ENCODE assay signal across 16 cellular contexts in the genomic region with DNA sequence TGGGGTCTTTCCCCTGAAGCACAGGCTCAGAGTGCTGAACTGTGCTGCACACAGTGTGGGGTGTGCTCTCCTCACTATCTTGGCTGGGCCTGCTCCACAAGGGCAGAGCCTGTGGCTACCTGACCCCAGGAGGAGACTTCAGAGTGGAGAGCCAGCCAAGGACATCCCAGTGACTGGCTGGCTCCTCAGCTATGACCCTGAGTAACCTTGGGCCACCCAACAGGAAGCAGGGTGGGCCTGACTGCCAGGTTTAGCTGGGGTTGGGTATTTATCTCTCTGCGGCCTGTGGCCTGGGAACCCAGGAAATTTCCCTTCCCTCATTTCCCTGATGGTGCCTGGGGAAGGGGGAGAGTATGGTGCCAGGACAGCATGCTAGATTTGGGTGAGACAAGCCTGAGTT. TPM values are rescaled to one million over a fixed set of nuclear protein-coding genes. Genes with fewer than 3 reads are reported as not detected.
DNase-seq lines count a peak whose midpoint lies in the region; ATAC-seq, FAIRE-seq and TF ChIP-seq lines count a peak whose summit lies in the region.
"Had no signal": no experiment of that assay in that cellular context is flagged by ENCODE, and none has a peak within 500 bp of the region (broad histone marks: within the 10 kb centered on the region; RNA-seq: fewer than 3 reads in every experiment).

No MANE protein-coding gene starts in this region.

- peak overlapping the region; percentile 57 for H3K18ac ChIP-seq in neuronal stem cell (ENCODE audit: low read length)

- H3K27me3 ChIP-seq in GM12878 (replicated peaks in 1 of 2; ENCODE audit: control insufficient read depth in 2 of 2, insufficient read depth in 2 of 2, low read length in 1 of 2) = no peaks in the 10 kb centered on the region
- no peaks in the 10 kb centered on the region for H3K27me3 ChIP-seq in neuronal stem cell (ENCODE audit: control insufficient read depth in 3 of 3, insufficient read depth in 3 of 3, low read depth in 1 of 3, low read length in 3 of 3)

- no peak overlapping the region for H2BK5ac ChIP-seq in neuronal stem cell (ENCODE audit: low read length)

- H3K4me3 Mint-ChIP-seq in activated CD4-positive, alpha-beta T cell treated with anti-CD3 and anti-CD28 coated beads, Interleukin-2, amount 10 ng/mL, durations not matched to agents 24 days and 14 days = no peak overlapping the region
- H3K4me3 Mint-ChIP-seq: H9 had no signal

- H4K20me1 ChIP-seq in GM12878 (ENCODE audit: control insufficient read depth, insufficient read depth) = no peaks in the 10 kb centered on the region

- peak overlapping the region; percentile 71 for H2BK15ac ChIP-seq in neuronal stem cell (ENCODE audit: low read length)

- FAIRE-seq in GM12878 (lab: Jason Lieb, UNC) = no peak
- FAIRE-seq: TTC549 had no signal

- H3K23ac ChIP-seq in neuronal stem cell (ENCODE audit: low read depth, low read length, poor library complexity) = no peak overlapping the region

- no peaks in the 10 kb centered on the region for H3K9me3 ChIP-seq in KOPT-K1 (ENCODE audit: insufficient read depth, low read length, poor library complexity, severe bottlenecking)
- no peaks in the 10 kb centered on the region for H3K9me3 ChIP-seq in GM12878 (replicated peaks; ENCODE audit: control insufficient read depth, insufficient read depth, low read length)
- no peaks in the 10 kb centered on the region for H3K9me3 ChIP-seq in neuronal stem cell (replicated peaks in 1 of 2; ENCODE audit: control insufficient read depth in 2 of 2, insufficient read depth in 1 of 2, low read depth in 1 of 2, low read length in 2 of 2)
- H3K9me3 ChIP-seq: lower lobe of right lung, neutrophil had no signal

- no peak overlapping the region for H3K14ac ChIP-seq in neuronal stem cell (ENCODE audit: low read length)

- H2BK120ac ChIP-seq in neuronal stem cell (ENCODE audit: low read depth, low read length) = peak overlapping the region; percentile 85

- no peak for TF ChIP-seq CTCF in GM12878 (IDR thresholded peaks at IDR 0.05 in 2 of 3, conservative IDR thresholded peaks at IDR 0.05 in 1 of 3; ENCODE audit: control insufficient read depth in 2 of 3, extremely low read depth in 1 of 3, insufficient read depth in 1 of 3, low read depth in 3 of 3, low read length in 3 of 3)

- TF ChIP-seq EP300 in GM12878 (IDR thresholded peaks at IDR 0.05; ENCODE audit: borderline replicate concordance in 1 of 2, control insufficient read depth in 1 of 2, low read depth in 2 of 2, low read length in 2 of 2) = no peak

- TF ChIP-seq RAD21 in GM12878 (IDR thresholded peaks at IDR 0.05; ENCODE audit: insufficient read depth, low read depth, low read length) = no peak

- H3K36me3 Mint-ChIP-seq in activated CD4-positive, alpha-beta T cell treated with anti-CD3 and anti-CD28 coated beads, Interleukin-2, amount 10 ng/mL, durations not matched to agents 24 days and 14 days (ENCODE audit: low read depth) = peaks cover 8% of the 10 kb centered on the region

- H3K4me3 ChIP-seq in GM12878 = no peak overlapping the region; the same call in 1 of the 2 replicates
- no peak overlapping the region for H3K4me3 ChIP-seq in neuronal stem cell (ENCODE audit: low read length in 2 of 2)
- H3K4me3 ChIP-seq: lower lobe of right lung had no signal

- H3K27me3 Mint-ChIP-seq in activated CD4-positive, alpha-beta T cell treated with anti-CD3 and anti-CD28 coated beads, Interleukin-2, amount 10 ng/mL, durations not matched to agents 24 days and 14 days = no peaks in the 10 kb centered on the region

- H3K79me2 ChIP-seq in GM12878 (ENCODE audit: control insufficient read depth, insufficient read depth, low read length) = peaks cover 23% of the 10 kb centered on the region

- H3K4me1 ChIP-seq in GM12878 (ENCODE audit: control insufficient read depth, insufficient read depth, low read length) (peaks cover 45% of the 10 kb centered on the region), neuronal stem cell (ENCODE audit: control insufficient read depth in 2 of 2, insufficient read depth in 1 of 2, low read depth in 1 of 2, low read length in 2 of 2) (peaks cover 15 to 17% of the 10 kb centered on the region in 2 donors)

- in situ Hi-C loops in GM12878 (cut with MboI) = no loop called here

- peak overlapping the region; percentile 8 for H3K4ac ChIP-seq in neuronal stem cell (ENCODE audit: low read length)

- H3K4me2 ChIP-seq in GM12878 (ENCODE audit: control insufficient read depth, insufficient read depth) (peak overlapping the region; percentile 27; the same call in 1 of the 2 replicates), neuronal stem cell (ENCODE audit: insufficient read depth, low read length, poor library complexity, severe bottlenecking) (no peak overlapping the region)

- H3K9me3 Mint-ChIP-seq in activated CD4-positive, alpha-beta T cell treated with anti-CD3 and anti-CD28 coated beads, Interleukin-2, amount 10 ng/mL, durations not matched to agents 24 days and 14 days = no peaks in the 10 kb centered on the region
- H3K9me3 Mint-ChIP-seq: H9 had no signal

- H3K27ac ChIP-seq in KOPT-K1 (ENCODE audit: low read depth, low read length, poor library complexity, severe bottlenecking) (peak overlapping the region; percentile 38), GM12878 (ENCODE audit: control insufficient read depth, insufficient read depth) (peak overlapping the region; percentile 79), neuronal stem cell (replicated peaks; ENCODE audit: low read length) (no peak overlapping the region)
- H3K27ac ChIP-seq: lower lobe of right lung, neutrophil had no signal

- H3K36me3 ChIP-seq in KOPT-K1 (ENCODE audit: insufficient read depth, low read length) = no peaks in the 10 kb centered on the region
- no peaks in the 10 kb centered on the region for H3K36me3 ChIP-seq in GM12878 (ENCODE audit: control insufficient read depth in 2 of 2, insufficient read depth in 2 of 2, low read length in 1 of 2)
- peaks cover 0 to 2% of the 10 kb centered on the region in 2 donors for H3K36me3 ChIP-seq in neuronal stem cell (replicated peaks in 1 of 2; ENCODE audit: control insufficient read depth in 2 of 2, insufficient read depth in 2 of 2, low read length in 2 of 2)
- H3K36me3 ChIP-seq: lower lobe of right lung, neutrophil had no signal

- DNase-seq in activated CD4-positive, alpha-beta T cell treated with anti-CD3 and anti-CD28 coated beads, Interleukin-2, amount 10 ng/mL, durations not matched to agents 24 days and 14 days = peak; percentile 58
- no peak for DNase-seq in activated CD4-positive, alpha-beta T cell treated with anti-CD3 and anti-CD28 coated beads, Interleukin-2, amount 50 U/mL, for 48 hours
- DNase-seq in GM12878 (ENCODE audit: low read depth, low spot score) = no peak
- DNase-seq in neuronal stem cell (ENCODE audit: low spot score) = no peak
- DNase-seq in NCI-H2029 (lab: John Stamatoyannopoulos, UW) = no peak
- no peak for DNase-seq in DMS53 treated with DMSO at 0.1 percent for 48 hours (lab: John Stamatoyannopoulos, UW; ENCODE audit: unreplicated experiment)
- DNase-seq: activated CD8-positive, alpha-beta memory T cell treated with anti-CD3 and anti-CD28 coated beads, Interleukin-2, amount 50 U/mL, for 4 hours; aorta; cortex of kidney; H9; lower lobe of right lung; NCI-H187 had no signal

- SMC1A ChIA-PET in GM12878 (lab: Charles Lee; ENCODE audit: uncharacterized antibody, unreplicated experiment) = interaction anchor here (0.9 to 3.7 kb wide), 3 partner anchors 9 to 51 kb away, joined by 4 to 20 read pairs (median 5); no protein-coding TSS in a partner anchor

- H4K8ac ChIP-seq in neuronal stem cell (ENCODE audit: low read depth, low read length) = no peak overlapping the region

- H2AFZ ChIP-seq in GM12878 (ENCODE audit: control insufficient read depth, low read depth, low read length) (no peak overlapping the region), neuronal stem cell (ENCODE audit: low read length) (no peak overlapping the region)

- H3K9ac ChIP-seq in GM12878 (ENCODE audit: control insufficient read depth, insufficient read depth, low read length) (no peak overlapping the region), neuronal stem cell (ENCODE audit: low read depth, low read length, poor library complexity) (no peak overlapping the region)

- intact Hi-C loops in activated CD4-positive, alpha-beta T cell treated with anti-CD3 and anti-CD28 coated beads, Interleukin-2, amount 10 ng/mL, durations not matched to agents 24 days and 14 days (cut with micrococcal nuclease) = no loop called here
- intact Hi-C loops in GM12878 (cut with micrococcal nuclease; ENCODE audit: unreplicated experiment) = no loop called here

- RAD21 ChIA-PET in GM12878 (lab: Charles Lee; ENCODE audit: unreplicated experiment) = interaction anchor here (1.9 kb wide), 1 partner anchor 28 kb away, joined by 5 read pairs; no protein-coding TSS in a partner anchor

- CTCF ChIA-PET in GM12878 (lab: Yijun Ruan, JAX) = interaction anchor here (1.5 to 7.8 kb wide), 4 partner anchors 11 to 51 kb away, joined by 3 to 63 read pairs (median 14); no protein-coding TSS in a partner anchor

- H2BK12ac ChIP-seq in neuronal stem cell (ENCODE audit: low read length) = peak overlapping the region; percentile 47

- peak overlapping the region; percentile 15 for H3K27ac Mint-ChIP-seq in activated CD4-positive, alpha-beta T cell treated with anti-CD3 and anti-CD28 coated beads, Interleukin-2, amount 10 ng/mL, durations not matched to agents 24 days and 14 days

- POLR2A ChIA-PET in GM12878 (lab: Charles Lee) = interaction anchor here (0.6 to 4.6 kb wide), 4 partner anchors 12 to 558 kb away, joined by 3 to 22 read pairs (median 6); a partner anchor contains a TSS

- WGBS in GM12878 (ENCODE audit: insufficient coverage, insufficient replicate concordance, low lambda C conversion rate, missing lambda C conversion rate) = 65% methylated on average over 1 of the region's 1 CpG
- no CpG with 5 or more reads among the region's 1 CpG for WGBS in neuronal stem cell (ENCODE audit: extremely low coverage in 2 of 2, insufficient read length in 2 of 2, insufficient replicate concordance in 1 of 2), 2 donors

- no peak for TF ChIP-seq POLR2A in GM12878 (IDR thresholded peaks at IDR 0.05; ENCODE audit: low read depth, low read length)

- no TSS peak for BruUV-seq in GM12878 (replicated peaks; lab: Mats Ljungman, UMichigan)

- ATAC-seq in GM12878 (no peak), GM21360 (IDR thresholded peaks at IDR 0.05; ENCODE audit: unreplicated experiment) (no peak)
- ATAC-seq: lower lobe of right lung had no signal

- peak overlapping the region; percentile 39 for H4K91ac ChIP-seq in neuronal stem cell (ENCODE audit: low read depth, low read length, poor library complexity)

- no peaks in the 10 kb centered on the region for H3K79me1 ChIP-seq in neuronal stem cell (ENCODE audit: low read depth, low read length)

- peak overlapping the region; percentile 43 for H2AK5ac ChIP-seq in neuronal stem cell (ENCODE audit: low read depth, low read length)

- H3K4me1 Mint-ChIP-seq in activated CD4-positive, alpha-beta T cell treated with anti-CD3 and anti-CD28 coated beads, Interleukin-2, amount 10 ng/mL, durations not matched to agents 24 days and 14 days = peaks cover 35% of the 10 kb centered on the region

RNA-seq across cellular contexts. Expression of a gene that starts 2.1 kb away (rescaled TPM):
- total RNA-seq in activated CD4-positive, alpha-beta T cell treated with anti-CD3 and anti-CD28 coated beads, Interleukin-2, amount 10 ng/mL, durations not matched to agents 24 days and 14 days = 56.1 and 64.4 TPM in 2 replicates
- 23.5 and 27.2 TPM in 2 replicates for total RNA-seq in GM12878 (2013; cell fraction: nucleolus; rRNA removed)
- total RNA-seq in GM12878 (2014; rRNA removed) (7.4 TPM in 2 replicates), GM12878 (2014; rRNA removed; fragmentation: Illumina TruSeq; extraction: Trizol) (8.5 and 9.5 TPM in 2 replicates), GM12878 (2021) (69.7 and 75.9 TPM in 2 replicates)
- polyA plus RNA-seq in GM12878 (2011; ENCODE audit: low read depth) = 116 TPM
- polyA plus RNA-seq in GM12878 (2011; rRNA removed) (3.3 and 6.6 TPM in 2 replicates), GM12878 (2014; fragmentation: Illumina TruSeq; extraction: Trizol) (7.2 and 16.9 TPM in 2 replicates), GM12878 (2014; fragmentation: Nextera tagmentation; extraction: Ambion mirVana) (1 to 10 TPM; 1.2 to 2.7 TPM), GM12878 (2014; rRNA removed) (20.7 and 21.5 TPM in 2 replicates), GM12878 (2016; fragmentation: Nextera tagmentation; extraction: Ambion mirVana) (10 to 100 TPM in 1 of 2 experiments, 1 to 10 TPM in 1; 8.5 to 12.9 TPM)
- polyA plus RNA-seq in GM12878 (2011; cell fraction: cytosol; rRNA removed) = 10.5 and 12.0 TPM in 2 replicates
- 13.2 and 14.7 TPM in 2 replicates for polyA plus RNA-seq in GM12878 (2011; cell fraction: nucleus; rRNA removed)
- 61.5 and 83.9 TPM in 2 replicates for polyA plus RNA-seq in GM12878 (2012)
- polyA minus RNA-seq in GM12878 (2011; rRNA and poly(A)+ RNA removed) = 2.9 and 6.1 TPM in 2 replicates
- 4.0 and 8.6 TPM in 2 replicates for polyA minus RNA-seq in GM12878 (2011; cell fraction: cytosol; rRNA and poly(A)+ RNA removed)
- polyA minus RNA-seq in GM12878 (2011; cell fraction: nucleus; rRNA and poly(A)+ RNA removed) = 2.8 and 6.3 TPM in 2 replicates
- 22.0 TPM for polyA plus RNA-seq in neuronal stem cell (2013, experiment 1 of 2)
- polyA plus RNA-seq in neuronal stem cell (2013, experiment 2 of 2) = 22.8 TPM

RNA-seq across cellular contexts. Expression of a gene that starts 45.3 kb away (rescaled TPM):
- total RNA-seq in activated CD4-positive, alpha-beta T cell treated with anti-CD3 and anti-CD28 coated beads, Interleukin-2, amount 10 ng/mL, durations not matched to agents 24 days and 14 days = 62.7 and 65.1 TPM in 2 replicates
- total RNA-seq in GM12878 (2013; cell fraction: nucleolus; rRNA removed) = 35.0 and 35.4 TPM in 2 replicates
- total RNA-seq in GM12878 (2014; rRNA removed) (36.3 and 40.3 TPM in 2 replicates), GM12878 (2014; rRNA removed; fragmentation: Illumina TruSeq; extraction: Trizol) (30.6 and 31.7 TPM in 2 replicates), GM12878 (2021) (40.7 and 44.0 TPM in 2 replicates)
- 17.4 TPM for polyA plus RNA-seq in GM12878 (2011; ENCODE audit: low read depth)
- polyA plus RNA-seq in GM12878 (2011; rRNA removed) (25.8 and 49.2 TPM in 2 replicates), GM12878 (2014; fragmentation: Illumina TruSeq; extraction: Trizol) (24.3 and 45.4 TPM in 2 replicates), GM12878 (2014; fragmentation: Nextera tagmentation; extraction: Ambion mirVana) (10 to 100 TPM; 22.7 to 24.2 TPM), GM12878 (2014; rRNA removed) (54.3 and 56.5 TPM in 2 replicates), GM12878 (2016; fragmentation: Nextera tagmentation; extraction: Ambion mirVana) (10 to 100 TPM; 76.7 to 77.9 TPM)
- 73.3 and 82.9 TPM in 2 replicates for polyA plus RNA-seq in GM12878 (2011; cell fraction: cytosol; rRNA removed)
- polyA plus RNA-seq in GM12878 (2011; cell fraction: nucleus; rRNA removed) = 54.9 and 64.6 TPM in 2 replicates
- 30.5 and 35.8 TPM in 2 replicates for polyA plus RNA-seq in GM12878 (2012)
- 39.4 and 64.4 TPM in 2 replicates for polyA minus RNA-seq in GM12878 (2011; rRNA and poly(A)+ RNA removed)
- 27.0 and 30.2 TPM in 2 replicates for polyA minus RNA-seq in GM12878 (2011; cell fraction: cytosol; rRNA and poly(A)+ RNA removed)
- 38.0 and 63.1 TPM in 2 replicates for polyA minus RNA-seq in GM12878 (2011; cell fraction: nucleus; rRNA and poly(A)+ RNA removed)
- 27.5 TPM for polyA plus RNA-seq in neuronal stem cell (2013, experiment 1 of 2)
- polyA plus RNA-seq in neuronal stem cell (2013, experiment 2 of 2) = 25.3 TPM

RNA-seq across cellular contexts. Expression of a gene that starts 52.3 kb away (rescaled TPM):
- 0.89 and 0.90 TPM in 2 replicates for total RNA-seq in activated CD4-positive, alpha-beta T cell treated with anti-CD3 and anti-CD28 coated beads, Interleukin-2, amount 10 ng/mL, durations not matched to agents 24 days and 14 days
- 1.9 and 2.0 TPM in 2 replicates for total RNA-seq in GM12878 (2013; cell fraction: nucleolus; rRNA removed)
- total RNA-seq in GM12878 (2014; rRNA removed) (0.40 TPM in 1 of 2 replicates, not detected in the other), GM12878 (2014; rRNA removed; fragmentation: Illumina TruSeq; extraction: Trizol) (0.14 and 0.22 TPM in 2 replicates), GM12878 (2021) (0.32 and 0.64 TPM in 2 replicates)
- polyA plus RNA-seq in GM12878 (2011; ENCODE audit: low read depth) = 0.41 TPM
- polyA plus RNA-seq in GM12878 (2011; rRNA removed) (0.12 and 0.50 TPM in 2 replicates), GM12878 (2014; fragmentation: Illumina TruSeq; extraction: Trizol) (0.04 TPM in 1 of 2 replicates, not detected in the other), GM12878 (2014; fragmentation: Nextera tagmentation; extraction: Ambion mirVana) (not detected), GM12878 (2014; rRNA removed) (0.55 and 0.67 TPM in 2 replicates), GM12878 (2016; fragmentation: Nextera tagmentation; extraction: Ambion mirVana) (under 1 TPM; 0.11 to 0.47 TPM)
- polyA plus RNA-seq in GM12878 (2011; cell fraction: cytosol; rRNA removed) = 0.34 and 0.52 TPM in 2 replicates
- polyA plus RNA-seq in GM12878 (2011; cell fraction: nucleus; rRNA removed) = 2.2 and 3.0 TPM in 2 replicates
- polyA plus RNA-seq in GM12878 (2012) = 0.60 and 1.1 TPM in 2 replicates
- 0.10 TPM in 1 of 2 replicates, not detected in the other for polyA minus RNA-seq in GM12878 (2011; rRNA and poly(A)+ RNA removed)
- polyA minus RNA-seq in GM12878 (2011; cell fraction: cytosol; rRNA and poly(A)+ RNA removed) = not detected in 2 replicates
- polyA minus RNA-seq in GM12878 (2011; cell fraction: nucleus; rRNA and poly(A)+ RNA removed) = 0.57 and 0.85 TPM in 2 replicates
- polyA plus RNA-seq in neuronal stem cell (2013, experiment 1 of 2) = 2.4 TPM
- 2.5 TPM for polyA plus RNA-seq in neuronal stem cell (2013, experiment 2 of 2)
